Comparison of ENCODE assay signal across 20 cellular contexts in the genomic region with DNA sequence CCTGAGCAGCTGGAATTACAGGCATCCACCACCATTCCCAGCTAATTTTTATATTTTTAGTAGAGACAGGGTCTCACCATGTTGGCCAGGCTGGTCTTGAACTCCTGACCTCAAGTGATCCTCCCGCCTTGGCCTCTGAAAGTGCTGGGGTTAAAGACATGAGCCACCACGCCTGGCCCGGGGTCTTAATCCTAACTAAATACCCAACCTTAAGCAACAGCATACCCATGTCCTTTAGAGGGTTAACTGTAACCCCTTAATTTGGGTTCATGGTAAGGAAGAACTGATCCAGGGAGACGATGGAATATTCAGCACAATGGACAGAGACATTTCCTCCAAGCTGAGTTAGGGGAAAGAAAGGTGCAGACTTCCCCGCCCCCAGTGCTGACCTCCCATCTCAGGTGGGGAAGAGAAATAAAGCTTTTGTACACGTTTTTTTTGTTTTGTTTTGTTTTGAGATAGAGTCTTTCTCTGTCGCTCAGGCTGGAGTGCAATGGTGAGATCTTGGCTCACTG. TPM values are rescaled to one million over a fixed set of nuclear protein-coding genes. Genes with fewer than 3 reads are reported as not detected.
DNase-seq lines count a peak whose midpoint lies in the region; ATAC-seq and TF ChIP-seq lines count a peak whose summit lies in the region.
"Had no signal": no experiment of that assay in that cellular context is flagged by ENCODE, and none has a peak within 500 bp of the region (broad histone marks: within the 10 kb centered on the region; RNA-seq: fewer than 3 reads in every experiment).

No MANE protein-coding gene starts in this region.

- no peaks in the 10 kb centered on the region for H3K36me3 ChIP-seq in body of pancreas (replicated peaks in 1 of 2; ENCODE audit: insufficient read depth in 1 of 2, low read depth in 2 of 2)
- H3K36me3 ChIP-seq: MG63, neutrophil, right atrium auricular region had no signal

- peaks cover 14% of the 10 kb centered on the region for H3K4me1 ChIP-seq in body of pancreas

- H3K27ac ChIP-seq in body of pancreas, result no peak overlapping the region
- H3K27ac ChIP-seq: neutrophil, right atrium auricular region had no signal

- no peak for TF ChIP-seq CTCF in body of pancreas (IDR thresholded peaks at IDR 0.05)

- intact Hi-C loops in body of pancreas (cut with DNase I), result no loop called here

- no peak for TF ChIP-seq POLR2A in body of pancreas (IDR thresholded peaks at IDR 0.05)

- no peak for TF ChIP-seq RAD21 in Ishikawa (IDR thresholded peaks at IDR 0.05; ENCODE audit: low read depth)

- DNase-seq in D341Med (ENCODE audit: low spot score) (peak; percentile 20), astrocyte of the hippocampus (ENCODE audit: low read depth, low spot score) (peak; percentile 29), lung microvascular endothelial cell (ENCODE audit: low read depth in 2 of 2) (peak; percentile 16 to 32), amygdala (lab: John Stamatoyannopoulos, UW) (no peak), ecto neural progenitor cell (ENCODE audit: low spot score) (no peak), NAMALWA (ENCODE audit: low spot score) (no peak), body of pancreas (no peak)
- DNase-seq: activated CD4-positive, alpha-beta T cell treated with anti-CD3 and anti-CD28 coated beads for 1 hour; activated naive CD4-positive, alpha-beta T cell; effector memory CD4-positive, alpha-beta T cell; foreskin melanocyte; immature natural killer cell; MG63; NCI-H2081 treated with DMSO at 0.1 percent for 48 hours; stimulated activated CD4-positive, alpha-beta T cell treated with anti-CD3 and anti-CD28 coated beads, Interleukin-1b, Interleukin-23, amount 100 ng/mL, for 48 hours; T-helper 1 cell had no signal

- WGBS in body of pancreas, 2 donors, result 45 to 49% methylated on average over 7 of the region's 7 CpGs

- no peaks in the 10 kb centered on the region for H3K9me3 ChIP-seq in body of pancreas
- H3K9me3 ChIP-seq: MG63, neutrophil, right atrium auricular region had no signal

- ATAC-seq in body of pancreas, result no peak

- H3K27me3 ChIP-seq in body of pancreas, result no peaks in the 10 kb centered on the region
- H3K27me3 ChIP-seq: MG63, right atrium auricular region had no signal

- no peak for TF ChIP-seq EP300 in Ishikawa (IDR thresholded peaks at IDR 0.05; ENCODE audit: borderline replicate concordance)

- H3K4me3 ChIP-seq in body of pancreas, result no peak overlapping the region
- H3K4me3 ChIP-seq: MG63, right atrium auricular region had no signal

TF ChIP-seq in Ishikawa, 13 proteins besides CTCF, POLR2A, EP300 and RAD21:
- TF ChIP-seq, protein P1, sequence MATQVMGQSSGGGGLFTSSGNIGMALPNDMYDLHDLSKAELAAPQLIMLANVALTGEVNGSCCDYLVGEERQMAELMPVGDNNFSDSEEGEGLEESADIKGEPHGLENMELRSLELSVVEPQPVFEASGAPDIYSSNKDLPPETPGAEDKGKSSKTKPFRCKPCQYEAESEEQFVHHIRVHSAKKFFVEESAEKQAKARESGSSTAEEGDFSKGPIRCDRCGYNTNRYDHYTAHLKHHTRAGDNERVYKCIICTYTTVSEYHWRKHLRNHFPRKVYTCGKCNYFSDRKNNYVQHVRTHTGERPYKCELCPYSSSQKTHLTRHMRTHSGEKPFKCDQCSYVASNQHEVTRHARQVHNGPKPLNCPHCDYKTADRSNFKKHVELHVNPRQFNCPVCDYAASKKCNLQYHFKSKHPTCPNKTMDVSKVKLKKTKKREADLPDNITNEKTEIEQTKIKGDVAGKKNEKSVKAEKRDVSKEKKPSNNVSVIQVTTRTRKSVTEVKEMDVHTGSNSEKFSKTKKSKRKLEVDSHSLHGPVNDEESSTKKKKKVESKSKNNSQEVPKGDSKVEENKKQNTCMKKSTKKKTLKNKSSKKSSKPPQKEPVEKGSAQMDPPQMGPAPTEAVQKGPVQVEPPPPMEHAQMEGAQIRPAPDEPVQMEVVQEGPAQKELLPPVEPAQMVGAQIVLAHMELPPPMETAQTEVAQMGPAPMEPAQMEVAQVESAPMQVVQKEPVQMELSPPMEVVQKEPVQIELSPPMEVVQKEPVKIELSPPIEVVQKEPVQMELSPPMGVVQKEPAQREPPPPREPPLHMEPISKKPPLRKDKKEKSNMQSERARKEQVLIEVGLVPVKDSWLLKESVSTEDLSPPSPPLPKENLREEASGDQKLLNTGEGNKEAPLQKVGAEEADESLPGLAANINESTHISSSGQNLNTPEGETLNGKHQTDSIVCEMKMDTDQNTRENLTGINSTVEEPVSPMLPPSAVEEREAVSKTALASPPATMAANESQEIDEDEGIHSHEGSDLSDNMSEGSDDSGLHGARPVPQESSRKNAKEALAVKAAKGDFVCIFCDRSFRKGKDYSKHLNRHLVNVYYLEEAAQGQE (IDR thresholded peaks at IDR 0.05; ENCODE audit: low read depth), result peak; percentile 86
- TF ChIP-seq TCF12 (IDR thresholded peaks at IDR 0.05; ENCODE audit: low read depth) (no peak), CREB1 (IDR thresholded peaks at IDR 0.05; ENCODE audit: low read depth) (no peak)

RNA-seq across cellular contexts. Expression of a gene that starts 8.7 kb away (rescaled TPM):
- total RNA-seq in lung microvascular endothelial cell (not detected in 2 replicates), body of pancreas (not detected)
- total RNA-seq: mesenteric fat pad, right atrium auricular region had no signal

RNA-seq across cellular contexts. Expression of a gene that starts 26.0 kb away (rescaled TPM):
- total RNA-seq in lung microvascular endothelial cell (8.1 and 12.5 TPM in 2 replicates), body of pancreas (10 to 100 TPM; 50.3 to 95.9 TPM)

RNA-seq across cellular contexts. Expression of a gene that starts 30.5 kb away (rescaled TPM):
- total RNA-seq in lung microvascular endothelial cell (not detected in 2 replicates), body of pancreas (not detected)
- total RNA-seq: mesenteric fat pad, right atrium auricular region had no signal

RNA-seq across cellular contexts. Expression of a gene that starts 35.0 kb away (rescaled TPM):
- total RNA-seq in lung microvascular endothelial cell (not detected in 2 replicates), body of pancreas (not detected)
- total RNA-seq: mesenteric fat pad, right atrium auricular region had no signal

RNA-seq across cellular contexts. Expression of a gene that starts 46.0 kb away (rescaled TPM):
- total RNA-seq in lung microvascular endothelial cell, result 20.9 and 31.0 TPM in 2 replicates
- 10 to 100 TPM; 12.7 to 21.1 TPM for total RNA-seq in body of pancreas

Comparison
In these comparisons a context has a peak if more than half of its experiments do, and no peak if none do; other contexts are left out.
1. DNase-seq: peak in D341Med (single experiment), astrocyte of the hippocampus (single experiment) and lung microvascular endothelial cell (2 of 2); none in amygdala (0 of 56), ecto neural progenitor cell (single experiment), NAMALWA (single experiment) and body of pancreas (0 of 4).